In the genomic region with DNA sequence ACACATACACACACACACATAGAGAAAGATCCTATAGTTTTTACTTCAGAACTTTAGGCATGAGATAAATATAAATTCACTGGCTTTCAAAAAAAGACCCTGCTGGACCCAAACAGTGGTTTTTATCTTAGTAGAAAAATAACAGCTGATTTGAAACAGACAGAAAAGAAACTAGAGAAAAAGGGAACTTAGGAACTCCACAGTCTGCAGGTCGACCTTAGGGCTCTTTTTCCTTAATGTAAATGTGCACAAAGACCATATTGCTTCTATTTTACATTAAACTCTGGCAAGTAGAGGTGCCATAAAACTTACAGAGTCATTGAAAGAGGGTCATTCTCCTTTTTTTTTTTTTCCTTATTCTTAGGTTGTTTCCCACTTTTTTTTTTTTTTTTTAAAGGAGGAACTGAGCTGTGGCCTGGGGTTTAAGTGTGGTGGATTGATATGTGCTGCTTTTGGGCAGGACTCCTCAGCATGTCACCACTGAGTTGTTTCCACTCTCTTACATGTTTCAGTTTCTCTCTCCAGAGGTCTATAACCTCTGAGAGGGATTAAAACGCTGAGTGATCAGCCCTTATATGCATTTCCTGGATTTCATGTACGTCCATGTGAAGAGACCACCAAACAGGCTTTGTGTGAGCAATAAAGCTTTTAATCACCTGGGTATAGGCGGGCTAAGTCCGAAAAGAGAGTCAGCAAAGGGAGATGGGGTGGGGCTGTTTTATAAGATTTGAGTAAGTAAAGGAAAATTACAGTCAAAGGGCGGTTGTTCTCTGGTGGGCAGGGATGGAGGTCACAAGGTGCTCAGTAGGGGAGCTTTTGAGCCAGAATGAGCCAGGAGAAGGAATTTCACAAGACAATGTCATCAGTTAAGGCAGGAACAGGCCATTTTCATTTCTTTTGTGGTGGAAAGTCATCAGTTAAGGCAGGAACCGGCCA, we compare ENCODE assay signal across 1 cellular context.
TF ChIP-seq lines count a peak whose summit lies in the region.

No MANE protein-coding gene starts in this region.

TF ChIP-seq in GM12878, 131 proteins besides CTCF, POLR2A, EP300 and RAD21 (continued from another document):
- TF ChIP-seq CHD2 (IDR thresholded peaks at IDR 0.05; ENCODE audit: borderline replicate concordance, low read depth, low read length) (no peak), EGR1 (IDR thresholded peaks at IDR 0.05; ENCODE audit: borderline replicate concordance in 1 of 2, low read depth in 2 of 2, low read length in 2 of 2) (no peak), ZNF384 (IDR thresholded peaks at IDR 0.05; ENCODE audit: borderline replicate concordance, low read depth, low read length) (0 out of 2 replicates have a peak, but pooled peaks have one; percentile 40), SPI1 (IDR thresholded peaks at IDR 0.05; ENCODE audit: borderline replicate concordance, insufficient read depth, low read depth, low read length) (peak; percentile 39; the same call in 1 of the 2 replicates), NR2F1 (conservative IDR thresholded peaks at IDR 0.05) (no peak), SIN3A (IDR thresholded peaks at IDR 0.05; ENCODE audit: low read depth, low read length) (no peak), BHLHE40 (IDR thresholded peaks at IDR 0.05; ENCODE audit: borderline replicate concordance in 1 of 2, low read depth in 2 of 2, low read length in 1 of 2) (no peak)
- TF ChIP-seq, protein P1, sequence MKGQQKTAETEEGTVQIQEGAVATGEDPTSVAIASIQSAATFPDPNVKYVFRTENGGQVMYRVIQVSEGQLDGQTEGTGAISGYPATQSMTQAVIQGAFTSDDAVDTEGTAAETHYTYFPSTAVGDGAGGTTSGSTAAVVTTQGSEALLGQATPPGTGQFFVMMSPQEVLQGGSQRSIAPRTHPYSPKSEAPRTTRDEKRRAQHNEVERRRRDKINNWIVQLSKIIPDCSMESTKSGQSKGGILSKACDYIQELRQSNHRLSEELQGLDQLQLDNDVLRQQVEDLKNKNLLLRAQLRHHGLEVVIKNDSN (IDR thresholded peaks at IDR 0.05; ENCODE audit: borderline replicate concordance, extremely low read length, insufficient read depth, low read depth, low read length): no peak
- TF ChIP-seq, protein P2, sequence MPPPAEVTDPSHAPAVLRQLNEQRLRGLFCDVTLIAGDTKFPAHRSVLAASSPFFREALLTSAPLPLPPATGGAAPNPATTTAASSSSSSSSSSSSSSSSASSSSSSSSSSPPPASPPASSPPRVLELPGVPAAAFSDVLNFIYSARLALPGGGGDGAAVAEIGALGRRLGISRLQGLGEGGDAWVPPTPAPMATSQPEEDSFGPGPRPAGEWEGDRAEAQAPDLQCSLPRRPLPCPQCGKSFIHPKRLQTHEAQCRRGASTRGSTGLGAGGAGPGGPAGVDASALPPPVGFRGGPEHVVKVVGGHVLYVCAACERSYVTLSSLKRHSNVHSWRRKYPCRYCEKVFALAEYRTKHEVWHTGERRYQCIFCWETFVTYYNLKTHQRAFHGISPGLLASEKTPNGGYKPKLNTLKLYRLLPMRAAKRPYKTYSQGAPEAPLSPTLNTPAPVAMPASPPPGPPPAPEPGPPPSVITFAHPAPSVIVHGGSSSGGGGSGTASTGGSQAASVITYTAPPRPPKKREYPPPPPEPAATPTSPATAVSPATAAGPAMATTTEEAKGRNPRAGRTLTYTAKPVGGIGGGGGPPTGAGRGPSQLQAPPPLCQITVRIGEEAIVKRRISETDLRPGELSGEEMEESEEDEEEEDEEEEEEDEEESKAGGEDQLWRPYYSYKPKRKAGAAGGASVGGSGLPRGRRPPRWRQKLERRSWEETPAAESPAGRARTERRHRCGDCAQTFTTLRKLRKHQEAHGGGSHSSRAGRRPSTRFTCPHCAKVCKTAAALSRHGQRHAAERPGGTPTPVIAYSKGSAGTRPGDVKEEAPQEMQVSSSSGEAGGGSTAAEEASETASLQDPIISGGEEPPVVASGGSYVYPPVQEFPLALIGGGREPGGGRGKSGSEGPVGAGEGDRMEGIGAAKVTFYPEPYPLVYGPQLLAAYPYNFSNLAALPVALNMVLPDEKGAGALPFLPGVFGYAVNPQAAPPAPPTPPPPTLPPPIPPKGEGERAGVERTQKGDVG (CRISPR knock-in tag; IDR thresholded peaks at IDR 0.05): no peak
